Comparison of ENCODE assay signal across 8 cellular contexts in the genomic region with DNA sequence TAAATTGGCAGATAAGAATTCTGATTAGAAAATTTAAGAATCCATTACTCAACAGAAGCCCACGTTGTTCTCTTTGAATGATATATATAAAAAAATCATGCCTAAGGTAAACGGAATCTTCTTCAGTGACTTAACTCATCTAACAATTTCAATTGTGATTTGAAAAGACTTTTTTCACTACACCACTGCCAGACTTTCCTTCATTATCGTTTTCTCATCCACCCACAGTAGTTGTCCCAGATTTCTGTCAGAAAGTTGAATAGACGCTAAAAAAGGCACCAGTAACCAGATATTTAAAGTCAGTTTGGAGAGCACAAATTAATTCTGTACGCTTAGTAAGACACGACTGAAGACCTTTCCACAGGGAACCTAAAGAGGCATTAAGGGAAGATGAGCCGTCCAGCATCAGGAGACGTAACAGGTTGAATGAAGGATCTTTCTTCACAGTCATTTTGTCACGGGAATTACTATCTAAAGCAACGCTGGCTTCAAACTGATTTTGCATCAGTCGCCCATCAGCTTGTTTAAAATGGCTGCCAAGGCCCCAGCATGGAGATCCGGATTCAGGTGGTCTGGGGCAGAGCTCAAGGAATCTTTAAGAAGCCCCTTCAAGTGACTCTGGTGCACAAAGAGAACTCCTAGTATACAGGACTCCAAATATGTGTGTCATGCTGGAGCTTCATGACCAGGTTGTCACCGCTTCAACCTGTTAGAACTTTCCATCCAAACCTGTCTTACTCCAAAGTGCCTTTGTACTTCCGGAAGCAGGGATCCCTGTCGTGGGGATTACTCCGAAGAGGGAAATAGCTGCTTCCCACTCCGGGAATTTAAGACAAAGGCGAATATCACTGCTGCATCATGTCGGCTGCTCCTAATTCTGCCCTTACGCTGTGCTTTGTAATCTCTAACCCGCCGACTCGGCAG. TPM values are rescaled to one million over a fixed set of nuclear protein-coding genes. Genes with fewer than 3 reads are reported as not detected.
DNase-seq lines count a peak whose midpoint lies in the region; ATAC-seq, FAIRE-seq and TF ChIP-seq lines count a peak whose summit lies in the region.

No MANE protein-coding gene starts in this region.

- H3K4me3 ChIP-seq in AG10803 (ENCODE audit: low read length) = peak overlapping the region; percentile 91
- peak overlapping the region; percentile 71 for H3K4me3 ChIP-seq in HAP-1
- H3K4me3 ChIP-seq in WERI-Rb-1 (ENCODE audit: low read depth, low read length) = peak overlapping the region; percentile 65
- H3K4me3 ChIP-seq in fibroblast of the aortic adventitia (ENCODE audit: low read depth, low read length) = peak overlapping the region; percentile 94
- H3K4me3 ChIP-seq in pancreas = peak overlapping the region; percentile 62 to 86 (median 78)

- H3K27ac ChIP-seq in WERI-Rb-1 (peak overlapping the region; percentile 90), pancreas (peak overlapping the region; percentile 65 to 94 (median 86))

- intact Hi-C loops in pancreas (cut with DNase I) = no loop called here

- DNase-seq in AG10803 (ENCODE audit: low read depth) (no peak), HAP-1 (ENCODE audit: low spot score in 2 of 2) (peak; percentile 36 to 43), WERI-Rb-1 (peak; percentile 26), fibroblast of the aortic adventitia (ENCODE audit: low read depth) (peak; percentile 32), pancreas (no peak), COR-L47 (lab: John Stamatoyannopoulos, UW) (no peak)

- H3K9me3 ChIP-seq in HAP-1 (no peaks in the 10 kb centered on the region; the same call in 1 of the 2 replicates), WERI-Rb-1 (ENCODE audit: severe bottlenecking) (no peaks in the 10 kb centered on the region), pancreas (no peaks in the 10 kb centered on the region)

- WGBS in pancreas, 2 donors = 10 to 11% methylated on average over 23 of the region's 23 CpGs

- H3K27me3 ChIP-seq in HAP-1 (ENCODE audit: low read depth) (no peaks in the 10 kb centered on the region), WERI-Rb-1 (ENCODE audit: insufficient read depth, low read depth, severe bottlenecking) (no peaks in the 10 kb centered on the region), pancreas (no peaks in the 10 kb centered on the region)

- FAIRE-seq in pancreas (lab: Jason Lieb, UNC) = no peak

- peaks cover 5% of the 10 kb centered on the region; the same call in 1 of the 2 replicates for H3K36me3 ChIP-seq in HAP-1 (replicated peaks)
- H3K36me3 ChIP-seq in WERI-Rb-1 = peaks cover 14% of the 10 kb centered on the region
- no peaks in the 10 kb centered on the region for H3K36me3 ChIP-seq in pancreas

- peaks cover 25% of the 10 kb centered on the region for H3K4me1 ChIP-seq in HAP-1
- H3K4me1 ChIP-seq in pancreas = peaks cover 10 to 34% (median 31%) of the 10 kb centered on the region in 3 donors

- TF ChIP-seq CTCF in AG10803 (conservative IDR thresholded peaks at IDR 0.05; ENCODE audit: low read length) = no peak
- no peak for TF ChIP-seq CTCF in WERI-Rb-1 (IDR thresholded peaks at IDR 0.05; ENCODE audit: low read depth, low read length)
- TF ChIP-seq CTCF in fibroblast of the aortic adventitia (IDR thresholded peaks at IDR 0.05; ENCODE audit: insufficient read depth, low read length) = no peak
- TF ChIP-seq CTCF in pancreas (IDR thresholded peaks at IDR 0.05) = no peak

- ATAC-seq in pancreas (peak; percentile 1 to 12 (median 8)), HG02885 (IDR thresholded peaks at IDR 0.05; ENCODE audit: poor library complexity, unreplicated experiment) (no peak), GM18502 (IDR thresholded peaks at IDR 0.05; ENCODE audit: poor library complexity, unreplicated experiment) (no peak)

- in situ Hi-C loops in HAP-1 (cut with MboI; ENCODE audit: low sequenced_read_pairs) = no loop called here

RNA-seq across cellular contexts. Expression of a gene that starts 1.2 kb away (rescaled TPM):
- 75.1 and 163 TPM in 2 replicates for total RNA-seq in fibroblast of the aortic adventitia (ENCODE audit: low replicate concordance)
- total RNA-seq in pancreas = 10 to 100 TPM; 14.6 to 34.9 (median 27.3) TPM
- polyA plus RNA-seq in pancreas = 10 to 100 TPM; 32.4 to 56.6 TPM

RNA-seq across cellular contexts. Expression of a gene that starts 6.1 kb away (rescaled TPM):
- total RNA-seq in fibroblast of the aortic adventitia (ENCODE audit: low replicate concordance) = under 0.01 and 0.41 TPM in 2 replicates
- 1 to 10 TPM in 2 of 6 donors, under 1 TPM in 4; 0.37 to 1.7 (median 0.86) TPM for total RNA-seq in pancreas
- under 1 TPM; 0.09 to 0.80 TPM for polyA plus RNA-seq in pancreas

RNA-seq across cellular contexts. Expression of a gene that starts 30.1 kb away (rescaled TPM):
- total RNA-seq in fibroblast of the aortic adventitia (ENCODE audit: low replicate concordance) (0.27 and 8.6 TPM in 2 replicates), pancreas (1 to 10 TPM in 1 of 6 donors, under 1 TPM in 5; 0.18 to 1.0 (median 0.69) TPM)
- 1 to 10 TPM in 1 of 2 donors, under 1 TPM in 1; 0.65 to 1.3 TPM for polyA plus RNA-seq in pancreas

Comparison
In these comparisons a context has a peak if more than half of its experiments do, and no peak if none do; other contexts are left out.
1. DNase-seq: peak in HAP-1 (2 of 2), WERI-Rb-1 (single experiment) and fibroblast of the aortic adventitia (single experiment); none in AG10803 (single experiment), pancreas (0 of 6) and COR-L47 (single experiment).
2. ATAC-seq: peak in pancreas (4 of 4); none in HG02885 (single experiment) and GM18502 (single experiment).
3. Peak in every context shown above with its lines, with median percentiles within 50 percentile points of each other: H3K4me3 ChIP-seq.